In the genomic region with DNA sequence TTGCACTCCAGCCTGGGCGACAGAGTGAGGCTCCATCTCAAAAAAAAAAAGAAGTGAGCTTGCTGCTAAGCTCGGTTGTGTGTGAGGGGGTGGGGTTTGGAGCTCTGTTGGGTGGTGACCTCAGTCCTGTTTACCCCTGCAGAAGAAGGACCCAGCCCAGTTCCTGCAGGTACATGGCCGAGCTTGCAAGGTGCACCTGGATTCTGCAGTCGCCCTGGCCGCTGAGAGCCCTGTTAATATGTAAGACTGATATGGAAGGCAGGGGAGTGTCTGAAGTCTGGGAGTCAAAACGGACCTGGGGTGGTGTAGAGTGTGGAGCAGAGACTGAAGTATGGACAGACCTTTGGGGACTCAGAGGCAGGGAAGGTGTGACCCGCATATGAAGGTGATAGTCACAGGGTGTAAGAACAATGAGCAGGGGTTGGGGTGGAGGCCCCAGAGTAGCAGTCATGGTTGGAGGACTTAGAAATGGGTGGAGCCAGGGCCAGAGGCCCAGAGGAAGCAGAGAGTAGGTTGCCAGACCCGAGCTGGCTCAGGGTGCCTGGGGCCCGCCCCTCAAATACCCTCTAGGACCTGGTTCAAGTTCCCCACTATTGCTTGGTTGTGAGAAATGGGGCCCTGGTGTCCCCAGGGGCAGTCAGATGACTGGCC, we compare ENCODE assay signal across 20 cellular contexts. TPM values are rescaled to one million over a fixed set of nuclear protein-coding genes. Genes with fewer than 3 reads are reported as not detected.
DNase-seq lines count a peak whose midpoint lies in the region; ATAC-seq, FAIRE-seq and TF ChIP-seq lines count a peak whose summit lies in the region.
"Had no signal": no experiment of that assay in that cellular context is flagged by ENCODE, and none has a peak within 500 bp of the region (broad histone marks: within the 10 kb centered on the region; RNA-seq: fewer than 3 reads in every experiment).

No MANE protein-coding gene starts in this region.

- H3K4me2 ChIP-seq in PC-9, result no peak overlapping the region

- H3K27ac ChIP-seq in small intestine (ENCODE audit: low read depth in 1 of 2, low read length in 1 of 2) (peak overlapping the region; percentile 5 to 32), PC-9 (no peak overlapping the region)
- H3K27ac ChIP-seq: adrenal gland had no signal

- peaks cover 86% of the 10 kb centered on the region for H3K36me3 Mint-ChIP-seq in dendritic cell treated with granulocyte-macrophage colony-stimulating factor and Interleukin-4, amounts not matched to agents 40 ng/mL and 50 ng/mL, for 4 days (ENCODE audit: low read depth)

- no peak for FAIRE-seq in small intestine (lab: Jason Lieb, UNC)
- FAIRE-seq: endometrium, frontal cortex, K562, RCC 7860 had no signal

- BruUV-seq in PC-9 (replicated peaks; lab: Mats Ljungman, UMichigan), result no TSS peak

- no peaks in the 10 kb centered on the region for H3K27me3 Mint-ChIP-seq in dendritic cell treated with granulocyte-macrophage colony-stimulating factor and Interleukin-4, amounts not matched to agents 40 ng/mL and 50 ng/mL, for 4 days

- H3K4me1 Mint-ChIP-seq in dendritic cell treated with granulocyte-macrophage colony-stimulating factor and Interleukin-4, amounts not matched to agents 40 ng/mL and 50 ng/mL, for 4 days (ENCODE audit: low read depth), result peaks cover 32% of the 10 kb centered on the region

- H3K36me3 ChIP-seq in small intestine (ENCODE audit: control insufficient read depth in 2 of 2, insufficient read depth in 2 of 2, low read length in 2 of 2), result peaks cover 6 to 15% of the 10 kb centered on the region in 2 donors
- peaks cover 31% of the 10 kb centered on the region for H3K36me3 ChIP-seq in PC-9 (ENCODE audit: low read depth)

- CTCF ChIA-PET in PC-9 (lab: Charles Lee), result no interaction called here

- H3K79me2 ChIP-seq in PC-9 (ENCODE audit: low read depth), result peaks cover 39% of the 10 kb centered on the region

- no peaks in the 10 kb centered on the region for H3K9me3 Mint-ChIP-seq in dendritic cell treated with granulocyte-macrophage colony-stimulating factor and Interleukin-4, amounts not matched to agents 40 ng/mL and 50 ng/mL, for 4 days

- H2AFZ ChIP-seq in PC-9, result no peak overlapping the region

- no peak overlapping the region for H3K4me3 Mint-ChIP-seq in dendritic cell treated with granulocyte-macrophage colony-stimulating factor and Interleukin-4, amounts not matched to agents 40 ng/mL and 50 ng/mL, for 4 days

- whole genome bisulfite sequencing in small intestine, 3 donors, result 12 to 52% (median 31%) methylated on average over 9 of the region's 9 CpGs

- intact Hi-C loops in dendritic cell treated with granulocyte-macrophage colony-stimulating factor and Interleukin-4, amounts not matched to agents 40 ng/mL and 50 ng/mL, for 4 days (cut with micrococcal nuclease), result no loop called here
- intact Hi-C loops in PC-9 (cut with micrococcal nuclease; ENCODE audit: unreplicated experiment), result loop anchor here (10.0 kb wide), 1 partner anchor 147 kb away; a partner anchor contains a TSS

- TF ChIP-seq CTCF in GM12865 (IDR thresholded peaks at IDR 0.05; ENCODE audit: insufficient read depth, low read depth, low read length, missing control alignments) (no peak), PC-9 (conservative IDR thresholded peaks at IDR 0.05) (no peak)

- H3F3A ChIP-seq in PC-9 (ENCODE audit: insufficient read depth, low read depth), result peaks cover 28% of the 10 kb centered on the region; the same call in 1 of the 2 replicates

- no peaks in the 10 kb centered on the region for H3K27me3 ChIP-seq in small intestine (ENCODE audit: control insufficient read depth in 2 of 2, insufficient read depth in 2 of 2, low read length in 2 of 2)
- H3K27me3 ChIP-seq in PC-9 (ENCODE audit: insufficient read depth, low read depth), result no peaks in the 10 kb centered on the region
- H3K27me3 ChIP-seq: adrenal gland had no signal

- DNase-seq in GM12865 (ENCODE audit: low read depth) (peak; percentile 42), NAMALWA (ENCODE audit: low spot score) (peak; percentile 45), small intestine (peak; percentile 59), NCI-H524 (lab: John Stamatoyannopoulos, UW) (no peak), PC-9 (no peak)
- DNase-seq: activated CD4-positive, alpha-beta T cell treated with anti-CD3 and anti-CD28 coated beads, Interleukin-2, amount 50 U/mL, for 48 hours; left ventricle myocardium superior; NCI-H1092; NCI-H774; stimulated activated CD4-positive, alpha-beta T cell treated with anti-CD3 and anti-CD28 coated beads, Interleukin-12 subunit alpha, Interleukin-12 subunit beta, amount 100 ng/mL, for 4 hours had no signal

- H3K4me3 ChIP-seq in GM12865 (ENCODE audit: low read depth, low read length), result no peak overlapping the region
- H3K4me3 ChIP-seq in small intestine (ENCODE audit: low read depth in 1 of 2, low read length in 2 of 2), result no peak overlapping the region
- no peak overlapping the region for H3K4me3 ChIP-seq in PC-9
- H3K4me3 ChIP-seq: adrenal gland, K562 had no signal

- peaks cover 80% of the 10 kb centered on the region for H4K20me1 ChIP-seq in PC-9 (ENCODE audit: insufficient read depth)

- peaks cover 0 to 2% of the 10 kb centered on the region in 2 donors for H3K4me1 ChIP-seq in small intestine (ENCODE audit: control insufficient read depth in 2 of 2, insufficient read depth in 1 of 2, low read depth in 1 of 2, low read length in 1 of 2)
- no peaks in the 10 kb centered on the region for H3K4me1 ChIP-seq in PC-9 (replicated peaks; ENCODE audit: insufficient read depth)

- H3K9me2 ChIP-seq in PC-9 (ENCODE audit: insufficient read depth), result no peaks in the 10 kb centered on the region

- POLR2A ChIA-PET in PC-9 (lab: Charles Lee; ENCODE audit: unreplicated experiment), result no interaction called here

- H3K27ac Mint-ChIP-seq in dendritic cell treated with granulocyte-macrophage colony-stimulating factor and Interleukin-4, amounts not matched to agents 40 ng/mL and 50 ng/mL, for 4 days, result peak overlapping the region; percentile 26

- no peaks in the 10 kb centered on the region for H3K9me3 ChIP-seq in small intestine (ENCODE audit: control insufficient read depth, low read depth)
- H3K9me3 ChIP-seq in PC-9 (ENCODE audit: insufficient read depth, low read depth), result no peaks in the 10 kb centered on the region
- H3K9me3 ChIP-seq: adrenal gland had no signal

- ATAC-seq in GM18909 (IDR thresholded peaks at IDR 0.05; ENCODE audit: poor library complexity, unreplicated experiment) (no peak), GM19035 (IDR thresholded peaks at IDR 0.05; ENCODE audit: unreplicated experiment) (no peak)
- ATAC-seq: K562, left ventricle myocardium superior had no signal

RNA-seq across cellular contexts. Expression of a gene that starts 13.2 kb away (rescaled TPM):
- 100 to 1,000 TPM in 1 of 3 donors, 10 to 100 TPM in 2; 55.3 to 117 (median 83.5) TPM for polyA plus RNA-seq in small intestine
- 74.1 and 76.8 TPM in 2 replicates for total RNA-seq in PC-9 (2021)

RNA-seq across cellular contexts. Expression of a gene that starts 24.2 kb away (rescaled TPM):
- polyA plus RNA-seq in small intestine, result 10 to 100 TPM in 1 of 3 donors, 1 to 10 TPM in 2; 4.7 to 10.3 (median 8.6) TPM
- total RNA-seq in PC-9 (2021), result 3.1 and 3.7 TPM in 2 replicates
- total RNA-seq: G401, myocyte had no signal

RNA-seq across cellular contexts. Expression of a gene that starts 27.0 kb away (rescaled TPM):
- 10 to 100 TPM; 33.2 to 49.7 (median 37.6) TPM for polyA plus RNA-seq in small intestine
- 29.6 and 30.6 TPM in 2 replicates for total RNA-seq in PC-9 (2021)

RNA-seq across cellular contexts. Expression of a gene that starts 40.9 kb away (rescaled TPM):
- 10 to 100 TPM; 19.5 to 32.4 (median 30.9) TPM for polyA plus RNA-seq in small intestine
- 41.1 and 49.5 TPM in 2 replicates for total RNA-seq in PC-9 (2021)

RNA-seq across cellular contexts. Expression of a gene that starts 50.8 kb away (rescaled TPM):
- 10 to 100 TPM; 11.6 to 41.3 (median 23.7) TPM for polyA plus RNA-seq in small intestine
- total RNA-seq in PC-9 (2021), result 5.8 and 10.6 TPM in 2 replicates

Comparison
In these comparisons a context has a peak if more than half of its experiments do, and no peak if none do; other contexts are left out.
1. DNase-seq: peak in GM12865 (single experiment), NAMALWA (single experiment) and small intestine (single experiment); none in NCI-H524 (0 of 2) and PC-9 (0 of 2).